In the genomic region with DNA sequence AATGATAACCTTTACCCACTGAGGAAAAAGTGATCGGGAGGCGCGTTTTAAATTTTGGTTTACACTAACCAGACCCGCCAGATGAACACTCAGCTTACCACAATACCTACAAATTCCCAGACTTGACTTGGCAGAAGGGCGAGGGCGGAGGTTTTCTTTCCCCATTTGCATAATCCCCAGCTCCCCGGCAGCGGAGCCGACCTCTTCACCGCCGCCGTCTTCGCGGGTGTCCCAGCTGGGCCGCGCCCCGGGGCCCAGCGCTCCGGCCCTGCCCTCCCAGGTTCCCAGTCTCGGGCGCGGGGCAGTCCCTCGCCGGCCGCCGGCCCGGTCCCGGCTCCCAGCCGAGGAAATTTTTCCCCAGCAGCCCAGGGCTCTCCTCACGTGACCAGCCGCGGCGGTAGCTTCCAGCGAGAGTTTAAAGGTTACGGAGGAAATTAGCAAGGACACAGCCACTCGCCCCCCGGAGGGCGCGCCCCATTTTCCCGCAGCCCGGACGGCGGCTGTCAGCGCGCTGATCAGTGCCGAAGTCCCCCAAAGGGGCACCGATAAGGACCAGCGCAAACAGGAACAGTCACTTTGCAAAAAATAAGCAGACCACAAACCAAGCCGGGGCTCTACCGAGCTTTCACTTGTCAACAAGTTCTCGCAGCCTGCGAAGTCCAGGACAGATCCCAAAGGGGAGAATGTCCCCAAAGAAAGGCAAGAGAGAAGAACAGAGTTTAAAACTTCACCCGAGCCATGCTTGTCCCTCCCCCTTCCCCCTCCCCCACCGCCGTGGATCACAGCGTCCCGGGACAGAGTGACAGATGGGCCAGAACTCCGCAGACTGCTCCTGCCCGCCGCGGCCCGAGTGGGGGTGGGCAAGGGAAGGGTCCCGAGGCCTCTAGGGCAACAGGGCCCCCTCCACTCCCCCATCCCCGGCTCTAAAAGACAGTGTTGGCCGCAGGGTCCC, we compare ENCODE assay signal across 7 cellular contexts. TPM values are rescaled to one million over a fixed set of nuclear protein-coding genes. Genes with fewer than 3 reads are reported as not detected.
DNase-seq lines count a peak whose midpoint lies in the region; ATAC-seq and TF ChIP-seq lines count a peak whose summit lies in the region.

No MANE protein-coding gene starts in this region.

- H3K9me3 Mint-ChIP-seq in activated CD4-positive, alpha-beta memory T cell treated with anti-CD3 and anti-CD28 coated beads, Interleukin-2, amount 10 ng/mL, durations not matched to agents 7 days and 5 days = no peaks in the 10 kb centered on the region
- H3K9me3 Mint-ChIP-seq in memory B cell = no peaks in the 10 kb centered on the region

- H3K4me3 ChIP-seq in GM12875 (ENCODE audit: low read depth, low read length) (peak overlapping the region; percentile 79), HFF-Myc (replicated peaks; ENCODE audit: low read depth, low read length) (peak overlapping the region; percentile 73)

- H3K4me3 Mint-ChIP-seq in activated CD4-positive, alpha-beta memory T cell treated with anti-CD3 and anti-CD28 coated beads, Interleukin-2, amount 10 ng/mL, durations not matched to agents 7 days and 5 days = peak overlapping the region; percentile 93
- H3K4me3 Mint-ChIP-seq in memory B cell = peak overlapping the region; percentile 89

- H3K27ac Mint-ChIP-seq in activated CD4-positive, alpha-beta memory T cell treated with anti-CD3 and anti-CD28 coated beads, Interleukin-2, amount 10 ng/mL, durations not matched to agents 7 days and 5 days = peak overlapping the region; percentile 77
- H3K27ac Mint-ChIP-seq in memory B cell = peak overlapping the region; percentile 91

- CTCF ChIA-PET in activated CD4-positive, alpha-beta memory T cell treated with anti-CD3 and anti-CD28 coated beads, Interleukin-2, amount 10 ng/mL, durations not matched to agents 7 days and 5 days (lab: Charles Lee) = interaction anchor here (1.0 to 1.6 kb wide), 3 partner anchors 12 to 129 kb away, joined by 3 to 10 read pairs (median 3); no protein-coding TSS in a partner anchor

- H3K36me3 Mint-ChIP-seq in activated CD4-positive, alpha-beta memory T cell treated with anti-CD3 and anti-CD28 coated beads, Interleukin-2, amount 10 ng/mL, durations not matched to agents 7 days and 5 days (ENCODE audit: low read depth) = peaks cover 13% of the 10 kb centered on the region
- H3K36me3 Mint-ChIP-seq in memory B cell = no peaks in the 10 kb centered on the region

- no peak for TF ChIP-seq CTCF in GM12875 (IDR thresholded peaks at IDR 0.05; ENCODE audit: borderline replicate concordance, insufficient read depth, low read depth, low read length)
- TF ChIP-seq CTCF in HFF-Myc (IDR thresholded peaks at IDR 0.05; ENCODE audit: low read depth, low read length, missing control alignments) = no peak

- peaks cover 3% of the 10 kb centered on the region for H3K27me3 Mint-ChIP-seq in activated CD4-positive, alpha-beta memory T cell treated with anti-CD3 and anti-CD28 coated beads, Interleukin-2, amount 10 ng/mL, durations not matched to agents 7 days and 5 days
- no peaks in the 10 kb centered on the region for H3K27me3 Mint-ChIP-seq in memory B cell

- DNase-seq in HFF-Myc (ENCODE audit: extremely low read depth, low read depth) (no peak), NCI-H2171 (lab: John Stamatoyannopoulos, UW) (peak; percentile 23), memory B cell (ENCODE audit: low spot score in 2 of 2) (peak; percentile 46 to 48)
- peak; percentile 61 for DNase-seq in activated CD4-positive, alpha-beta memory T cell treated with anti-CD3 and anti-CD28 coated beads, Interleukin-2, amount 10 ng/mL, durations not matched to agents 7 days and 5 days
- peak; percentile 46 for DNase-seq in effector CD4-positive, alpha-beta T cell
- peak; percentile 43 for DNase-seq in stimulated activated CD8-positive, alpha-beta memory T cell treated with anti-CD3 and anti-CD28 coated beads, Interleukin-15, amount 100 ng/mL, for 1 hour (ENCODE audit: low read depth)

- POLR2A ChIA-PET in activated CD4-positive, alpha-beta memory T cell treated with anti-CD3 and anti-CD28 coated beads, Interleukin-2, amount 10 ng/mL, durations not matched to agents 7 days and 5 days (lab: Charles Lee) = interaction anchor here (0.6 to 3.3 kb wide), 12 partner anchors 12 to 1506 kb away, joined by 3 to 19 read pairs (median 4); a partner anchor contains a TSS

- peaks cover 29% of the 10 kb centered on the region for H3K4me1 Mint-ChIP-seq in activated CD4-positive, alpha-beta memory T cell treated with anti-CD3 and anti-CD28 coated beads, Interleukin-2, amount 10 ng/mL, durations not matched to agents 7 days and 5 days
- peaks cover 30% of the 10 kb centered on the region for H3K4me1 Mint-ChIP-seq in memory B cell

- peak; percentile 19 for ATAC-seq in memory B cell (ENCODE audit: low read depth)

RNA-seq across cellular contexts. Expression of a gene that starts 1.3 kb away (rescaled TPM):
- total RNA-seq in activated CD4-positive, alpha-beta memory T cell treated with anti-CD3 and anti-CD28 coated beads, Interleukin-2, amount 10 ng/mL, durations not matched to agents 7 days and 5 days = 10 to 100 TPM; 20.6 to 23.3 TPM

RNA-seq across cellular contexts. Expression of a gene that starts 39.1 kb away (rescaled TPM):
- 10 to 100 TPM; 18.1 to 18.9 TPM for total RNA-seq in activated CD4-positive, alpha-beta memory T cell treated with anti-CD3 and anti-CD28 coated beads, Interleukin-2, amount 10 ng/mL, durations not matched to agents 7 days and 5 days
